ENCODE assay signal across 15 cellular contexts in genomic region chr6:132133734-132134490, GRCh38.
DNase-seq lines count a peak whose midpoint lies in the region; ATAC-seq, FAIRE-seq and TF ChIP-seq lines count a peak whose summit lies in the region.
"Had no signal": no experiment of that assay in that cellular context is flagged by ENCODE, and none has a peak within 500 bp of the region (broad histone marks: within the 10 kb centered on the region; RNA-seq: fewer than 3 reads in every experiment).

No MANE protein-coding gene starts in this region.

- H3K4me3 ChIP-seq in heart left ventricle = no peak overlapping the region
- peak overlapping the region; percentile 49 to 95 (median 72) for H3K4me3 ChIP-seq in endothelial cell of umbilical vein (replicated peaks in 1 of 3; ENCODE audit: insufficient read depth in 1 of 3, low read depth in 1 of 3, low read length in 3 of 3)
- H3K4me3 ChIP-seq in muscle layer of duodenum (ENCODE audit: low read depth in 1 of 2, low read length in 2 of 2) = no peak overlapping the region
- H3K4me3 ChIP-seq in uterus = no peak overlapping the region
- H3K4me3 ChIP-seq in MM.1S (ENCODE audit: low read length) = no peak overlapping the region

- H3K27me3 ChIP-seq in heart left ventricle (no peaks in the 10 kb centered on the region), endothelial cell of umbilical vein (ENCODE audit: control insufficient read depth in 2 of 2, insufficient read depth in 2 of 2, low read length in 2 of 2) (no peaks in the 10 kb centered on the region), muscle layer of duodenum (ENCODE audit: low read depth, low read length) (no peaks in the 10 kb centered on the region), uterus (no peaks in the 10 kb centered on the region), MM.1S (replicated peaks; ENCODE audit: insufficient read depth, low read length) (no peaks in the 10 kb centered on the region)

- peak overlapping the region in 9 of 12 donors; percentile 35 to 96 (median 84) for H3K27ac ChIP-seq in heart left ventricle
- H3K27ac ChIP-seq in endothelial cell of umbilical vein (ENCODE audit: insufficient read depth, low read depth, low read length) = peak overlapping the region; percentile 100
- H3K27ac ChIP-seq in muscle layer of duodenum (ENCODE audit: low read length) = peak overlapping the region; percentile 86
- peak overlapping the region; percentile 79 to 92 for H3K27ac ChIP-seq in uterus
- H3K27ac ChIP-seq in MM.1S (ENCODE audit: low read length) = no peak overlapping the region

- H3K4me2 ChIP-seq in endothelial cell of umbilical vein (ENCODE audit: insufficient read depth, low read length) = peak overlapping the region; percentile 100
- H3K4me2 ChIP-seq in MM.1S (ENCODE audit: low read depth, low read length) = no peak overlapping the region

- no peaks in the 10 kb centered on the region for H4K20me1 ChIP-seq in endothelial cell of umbilical vein (replicated peaks; ENCODE audit: control insufficient read depth, extremely low read depth, insufficient read depth, low read length)
- H4K20me1 ChIP-seq in MM.1S (ENCODE audit: insufficient read depth, low read length) = no peaks in the 10 kb centered on the region

- POLR2A ChIA-PET in endothelial cell of umbilical vein (lab: Charles Lee) = interaction anchor here (1.2 to 7.9 kb wide), 6 partner anchors 46 to 185 kb away, joined by 3 to 200 read pairs (median 18); partner anchors contain the start of gene CCN2

- TSS peak; percentile 37 for BruUV-seq in endothelial cell of umbilical vein (replicated peaks; lab: Mats Ljungman, UMichigan)

- peak; percentile 73 for FAIRE-seq in endothelial cell of umbilical vein (lab: Jason Lieb, UNC)
- FAIRE-seq: colon had no signal

- no peaks in the 10 kb centered on the region for H3K9me1 ChIP-seq in endothelial cell of umbilical vein (replicated peaks; ENCODE audit: control insufficient read depth, extremely low read depth, insufficient read depth, low read length)

- H2AFZ ChIP-seq in endothelial cell of umbilical vein (ENCODE audit: low read depth, low read length) (no peak overlapping the region), MM.1S (ENCODE audit: low read length) (no peak overlapping the region)

- peak overlapping the region; percentile 100 for H3K9ac ChIP-seq in endothelial cell of umbilical vein (replicated peaks; ENCODE audit: extremely low read depth, insufficient read depth, low read length)
- H3K9ac ChIP-seq in MM.1S (ENCODE audit: low read length) = no peak overlapping the region

- peaks cover 47% of the 10 kb centered on the region for H3K79me2 ChIP-seq in endothelial cell of umbilical vein (ENCODE audit: control insufficient read depth, insufficient read depth, low read length)
- H3K79me2 ChIP-seq in MM.1S (ENCODE audit: low read length) = no peaks in the 10 kb centered on the region

- no peaks in the 10 kb centered on the region for H3K9me2 ChIP-seq in MM.1S (replicated peaks; ENCODE audit: insufficient read depth, low read length)

- no peaks in the 10 kb centered on the region for H3K36me3 ChIP-seq in heart left ventricle
- no peaks in the 10 kb centered on the region for H3K36me3 ChIP-seq in endothelial cell of umbilical vein (ENCODE audit: control insufficient read depth in 2 of 2, extremely low read depth in 1 of 2, insufficient read depth in 2 of 2, low read length in 2 of 2)
- peaks cover 0 to 6% of the 10 kb centered on the region in 2 donors for H3K36me3 ChIP-seq in muscle layer of duodenum (ENCODE audit: control insufficient read depth in 1 of 2, insufficient read depth in 2 of 2, low read length in 2 of 2)
- H3K36me3 ChIP-seq in uterus = no peaks in the 10 kb centered on the region
- H3K36me3 ChIP-seq in MM.1S (replicated peaks; ENCODE audit: insufficient read depth, low read length) = no peaks in the 10 kb centered on the region

- intact Hi-C loops in heart left ventricle (cut with DNase I) = loop anchor here in 2 of 10 donors (10.0 kb wide), 2 partner anchors 109 to 179 kb away; partner anchors contain the start of gene CCN2 (in 1 of the 2)
- intact Hi-C loops in Right ventricle myocardium inferior (cut with DNase I) = no loop called here
- intact Hi-C loops in endothelial cell of umbilical vein (cut with micrococcal nuclease) = loop anchor here (1.0 kb wide), 1 partner anchor 84 kb away; no protein-coding TSS in a partner anchor
- intact Hi-C loops in uterus (cut with DNase I; ENCODE audit: low total_unique reads) = no loop called here

- 47 to 61% (median 52%) methylated on average over 5 of the region's 5 CpGs for WGBS in heart left ventricle, 4 donors

- H3K4me1 ChIP-seq in heart left ventricle (peaks cover 0 to 41% (median 34%) of the 10 kb centered on the region in 12 donors), endothelial cell of umbilical vein (ENCODE audit: control insufficient read depth, extremely low read depth, insufficient read depth, low read length) (peaks cover 67% of the 10 kb centered on the region), muscle layer of duodenum (ENCODE audit: control insufficient read depth in 1 of 2, insufficient read depth in 2 of 2, low read length in 2 of 2) (peaks cover 0 to 4% of the 10 kb centered on the region in 2 donors), uterus (peaks cover 0 to 7% of the 10 kb centered on the region in 2 donors), MM.1S (ENCODE audit: low read length) (no peaks in the 10 kb centered on the region)

- TF ChIP-seq POLR2A in heart left ventricle (IDR thresholded peaks at IDR 0.05) (no peak), endothelial cell of umbilical vein (IDR thresholded peaks at IDR 0.05; ENCODE audit: low read depth, low read length) (no peak), uterus (IDR thresholded peaks at IDR 0.05) (no peak)

- CTCF ChIA-PET in endothelial cell of umbilical vein (lab: Charles Lee) = interaction anchor here (0.7 to 2.1 kb wide), 14 partner anchors 11 to 209 kb away, joined by 3 to 13 read pairs (median 5); partner anchors contain the start of gene CCN2

- H3F3A ChIP-seq in MM.1S (ENCODE audit: insufficient read depth, low read length) = no peaks in the 10 kb centered on the region

- TF ChIP-seq CTCF in heart left ventricle (IDR thresholded peaks at IDR 0.05) = no peak
- TF ChIP-seq CTCF in endothelial cell of umbilical vein (IDR thresholded peaks at IDR 0.05; ENCODE audit: extremely low read depth in 1 of 2, insufficient read depth in 1 of 2, low read depth in 1 of 2, low read length in 2 of 2) = no peak
- TF ChIP-seq CTCF in uterus (IDR thresholded peaks at IDR 0.05) = no peak
- no peak for TF ChIP-seq CTCF in MM.1S (IDR thresholded peaks at IDR 0.05; ENCODE audit: low read length)

- H3K9me3 ChIP-seq in heart left ventricle = no peaks in the 10 kb centered on the region
- H3K9me3 ChIP-seq in endothelial cell of umbilical vein (replicated peaks; ENCODE audit: control insufficient read depth, insufficient read depth, low read length) = no peaks in the 10 kb centered on the region
- H3K9me3 ChIP-seq in muscle layer of duodenum (ENCODE audit: control insufficient read depth in 1 of 2, low read length in 2 of 2) = no peaks in the 10 kb centered on the region
- H3K9me3 ChIP-seq in uterus = no peaks in the 10 kb centered on the region
- H3K9me3 ChIP-seq in MM.1S (replicated peaks; ENCODE audit: insufficient read depth, low read length) = no peaks in the 10 kb centered on the region

- ATAC-seq in heart left ventricle (no peak), Right ventricle myocardium inferior (no peak), HG03378 (IDR thresholded peaks at IDR 0.05; ENCODE audit: unreplicated experiment) (no peak)

- DNase-seq in heart left ventricle = peak in 1 of 5 donors; percentile 23
- DNase-seq in Right ventricle myocardium inferior (ENCODE audit: missing footprints) = no peak
- peak; percentile 90 for DNase-seq in endothelial cell of umbilical vein (ENCODE audit: low read depth, low spot score)
- peak in 1 of 2 donors; percentile 25 for DNase-seq in uterus
- no peak for DNase-seq in cerebellum (ENCODE audit: low spot score)
- DNase-seq in MM.1S = no peak
- DNase-seq: activated CD4-positive, alpha-beta T cell treated with anti-CD3 and anti-CD28 coated beads for 48 hours; activated effector memory CD4-positive, alpha-beta T cell treated with anti-CD3 and anti-CD28 coated beads, Interleukin-2, amount 50 U/mL, for 16 hours; DND-41; NCI-H774; stimulated activated naive CD4-positive, alpha-beta T cell; SW 1271 had no signal

- dilution Hi-C loops in endothelial cell of umbilical vein (cut with MboI; ENCODE audit: extremely low pct_ligation_motif_present, low sequenced_read_pairs) = no loop called here

TF ChIP-seq in endothelial cell of umbilical vein, 7 proteins besides CTCF, POLR2A, EP300 and RAD21:
- TF ChIP-seq JUN (IDR thresholded peaks at IDR 0.05; ENCODE audit: borderline replicate concordance, insufficient read depth, insufficient read length, low read depth) (no peak), FOS (IDR thresholded peaks at IDR 0.05; ENCODE audit: borderline replicate concordance, insufficient read depth, low read length) (peak; percentile 47), EZH2 (IDR thresholded peaks at IDR 0.05; ENCODE audit: borderline replicate concordance, low read depth, low read length, severe bottlenecking) (no peak), GATA2 (IDR thresholded peaks at IDR 0.05; ENCODE audit: insufficient read depth, insufficient read length, low read depth, low read length) (peak; percentile 22), MYC (IDR thresholded peaks at IDR 0.05; ENCODE audit: low read depth, low read length) (no peak), POLR2AphosphoS5 (IDR thresholded peaks at IDR 0.05; ENCODE audit: insufficient read depth, low read depth, low read length) (peak; percentile 57), MAX (IDR thresholded peaks at IDR 0.05; ENCODE audit: insufficient read depth, insufficient read length) (no peak)

Comparison
In these comparisons a context has a peak if more than half of its experiments do, and no peak if none do; other contexts are left out.
1. H3K4me3 ChIP-seq: peak in endothelial cell of umbilical vein (3 of 3); none in heart left ventricle (0 of 12), muscle layer of duodenum (0 of 2), uterus (0 of 2) and MM.1S (single experiment).